1 cellular context compared by ENCODE assay signal in genomic region chr10:22340362-22341189, GRCh38.
A peak's percentile ranks its signal among the peaks of the same experiment; 100 is the strongest.
TF ChIP-seq lines count a peak whose summit lies in the region.

No MANE protein-coding gene starts in this region.

TF ChIP-seq in HepG2, 621 proteins besides CTCF, POLR2A, EP300 and RAD21 (continued from another document and continues in another):
- TF ChIP-seq ZNF574 (CRISPR knock-in tag; IDR thresholded peaks at IDR 0.05) = peak; percentile 72
- peak; percentile 36; the same call in 1 of the 2 replicates for TF ChIP-seq ZNF441 (CRISPR knock-in tag; IDR thresholded peaks at IDR 0.05; ENCODE audit: borderline replicate concordance)
- TF ChIP-seq ZNF24 (IDR thresholded peaks at IDR 0.05) = no peak
- TF ChIP-seq ZNF3 (CRISPR knock-in tag; IDR thresholded peaks at IDR 0.05) = no peak
- 0 out of 2 replicates have a peak, but pooled peaks have one; percentile 41 for TF ChIP-seq ZNF234 (CRISPR knock-in tag; conservative IDR thresholded peaks at IDR 0.05)
- no peak for TF ChIP-seq ZNF616 (CRISPR knock-in tag; IDR thresholded peaks at IDR 0.05; ENCODE audit: low read depth)
- TF ChIP-seq ZNF674 (CRISPR knock-in tag; IDR thresholded peaks at IDR 0.05; ENCODE audit: low read depth) = no peak
- TF ChIP-seq KMT2A (CRISPR knock-in tag; IDR thresholded peaks at IDR 0.05) = peak; percentile 35; the same call in 1 of the 2 replicates
- TF ChIP-seq ZNF782 (CRISPR knock-in tag; IDR thresholded peaks at IDR 0.05; ENCODE audit: borderline replicate concordance) = peak; percentile 51; the same call in 1 of the 2 replicates
- TF ChIP-seq GATAD2A (CRISPR knock-in tag; IDR thresholded peaks at IDR 0.05) = peak; percentile 33; the same call in 1 of the 2 replicates
- TF ChIP-seq IRF9 (CRISPR knock-in tag; IDR thresholded peaks at IDR 0.05; ENCODE audit: borderline replicate concordance) = peak; percentile 65; the same call in 1 of the 2 replicates
- peak; percentile 29; the same call in 1 of the 2 replicates for TF ChIP-seq ZSCAN31 (CRISPR knock-in tag; IDR thresholded peaks at IDR 0.05; ENCODE audit: low read depth)
- TF ChIP-seq CENPT (CRISPR knock-in tag; IDR thresholded peaks at IDR 0.05; ENCODE audit: low read depth) = no peak
- no peak for TF ChIP-seq HHEX (CRISPR knock-in tag; IDR thresholded peaks at IDR 0.05)
- no peak for TF ChIP-seq E2F5 (CRISPR knock-in tag; conservative IDR thresholded peaks at IDR 0.05)
- peak; percentile 50; the same call in 1 of the 2 replicates for TF ChIP-seq ZNF564 (CRISPR knock-in tag; IDR thresholded peaks at IDR 0.05)
- no peak for TF ChIP-seq ERF (CRISPR knock-in tag; IDR thresholded peaks at IDR 0.05)
- 0 out of 2 replicates have a peak, but pooled peaks have one; percentile 26 for TF ChIP-seq MXD3 (CRISPR knock-in tag; IDR thresholded peaks at IDR 0.05)
- peak; percentile 58 for TF ChIP-seq HNRNPLL (IDR thresholded peaks at IDR 0.05; ENCODE audit: low read depth, low read length, poor library complexity, severe bottlenecking)
- no peak for TF ChIP-seq MAZ (IDR thresholded peaks at IDR 0.05; ENCODE audit: borderline replicate concordance, low read depth, low read length)
- TF ChIP-seq MAZ (CRISPR knock-in tag; IDR thresholded peaks at IDR 0.05; ENCODE audit: low read depth) = peak; percentile 72
- peak; percentile 43; the same call in 1 of the 2 replicates for TF ChIP-seq MYPOP (CRISPR knock-in tag; IDR thresholded peaks at IDR 0.05)
- no peak for TF ChIP-seq ZMAT5 (CRISPR knock-in tag; IDR thresholded peaks at IDR 0.05; ENCODE audit: borderline replicate concordance, low read depth)
- no peak for TF ChIP-seq ZNF253 (CRISPR knock-in tag; IDR thresholded peaks at IDR 0.05; ENCODE audit: borderline replicate concordance)
- TF ChIP-seq NAIF1 (CRISPR knock-in tag; IDR thresholded peaks at IDR 0.05; ENCODE audit: borderline replicate concordance) = no peak
- TF ChIP-seq KDM2A (CRISPR knock-in tag; IDR thresholded peaks at IDR 0.05; ENCODE audit: borderline replicate concordance, low read depth) = peak; percentile 40
- no peak for TF ChIP-seq MEIS1 (CRISPR knock-in tag; IDR thresholded peaks at IDR 0.05; ENCODE audit: borderline replicate concordance)
- TF ChIP-seq ARID2 (CRISPR knock-in tag; IDR thresholded peaks at IDR 0.05; ENCODE audit: borderline replicate concordance) = no peak
- peak; percentile 82; the same call in 1 of the 2 replicates for TF ChIP-seq ZNF563 (CRISPR knock-in tag; IDR thresholded peaks at IDR 0.05)
- TF ChIP-seq SPEN (CRISPR knock-in tag; IDR thresholded peaks at IDR 0.05; ENCODE audit: low read depth) = peak; percentile 67
- no peak for TF ChIP-seq FOXP4 (CRISPR knock-in tag; IDR thresholded peaks at IDR 0.05)
- TF ChIP-seq ASH2L (IDR thresholded peaks at IDR 0.05; ENCODE audit: insufficient read length, low read depth, low read length) = peak; percentile 72
- no peak for TF ChIP-seq ZNF770 (CRISPR knock-in tag; IDR thresholded peaks at IDR 0.05)
- TF ChIP-seq ZBTB10 (CRISPR knock-in tag; IDR thresholded peaks at IDR 0.05; ENCODE audit: borderline replicate concordance) = peak; percentile 52; the same call in 1 of the 2 replicates
- peak; percentile 35; the same call in 1 of the 2 replicates for TF ChIP-seq TMF1 (CRISPR knock-in tag; IDR thresholded peaks at IDR 0.05; ENCODE audit: low read depth)
- no peak for TF ChIP-seq ZNF350 (CRISPR knock-in tag; IDR thresholded peaks at IDR 0.05; ENCODE audit: borderline replicate concordance, low read depth)
- TF ChIP-seq E2F1 (CRISPR knock-in tag; IDR thresholded peaks at IDR 0.05) = 0 out of 2 replicates have a peak, but pooled peaks have one; percentile 22
- no peak for TF ChIP-seq ZNF251 (CRISPR knock-in tag; IDR thresholded peaks at IDR 0.05)
- TF ChIP-seq ZNF503 (CRISPR knock-in tag; IDR thresholded peaks at IDR 0.05) = peak; percentile 48; the same call in 1 of the 2 replicates
- TF ChIP-seq ZNF788 (CRISPR knock-in tag; IDR thresholded peaks at IDR 0.05; ENCODE audit: borderline replicate concordance) = no peak; the same call in 1 of the 2 replicates
- 0 out of 2 replicates have a peak, but pooled peaks have one; percentile 12 for TF ChIP-seq ZNF329 (CRISPR knock-in tag; IDR thresholded peaks at IDR 0.05; ENCODE audit: low read depth)
- TF ChIP-seq ZKSCAN1 (IDR thresholded peaks at IDR 0.05; ENCODE audit: low read length) = no peak
- no peak for TF ChIP-seq ZFYVE20 (CRISPR knock-in tag; IDR thresholded peaks at IDR 0.05; ENCODE audit: borderline replicate concordance, low read depth)
- TF ChIP-seq ZFP82 (CRISPR knock-in tag; IDR thresholded peaks at IDR 0.05; ENCODE audit: borderline replicate concordance) = 0 out of 2 replicates have a peak, but pooled peaks have one; percentile 14
- no peak for TF ChIP-seq SIX4 (CRISPR knock-in tag; IDR thresholded peaks at IDR 0.05)
- TF ChIP-seq FOXK2 (IDR thresholded peaks at IDR 0.05) = no peak
- no peak for TF ChIP-seq THAP8 (CRISPR knock-in tag; IDR thresholded peaks at IDR 0.05; ENCODE audit: borderline replicate concordance)
